In the genomic region with DNA sequence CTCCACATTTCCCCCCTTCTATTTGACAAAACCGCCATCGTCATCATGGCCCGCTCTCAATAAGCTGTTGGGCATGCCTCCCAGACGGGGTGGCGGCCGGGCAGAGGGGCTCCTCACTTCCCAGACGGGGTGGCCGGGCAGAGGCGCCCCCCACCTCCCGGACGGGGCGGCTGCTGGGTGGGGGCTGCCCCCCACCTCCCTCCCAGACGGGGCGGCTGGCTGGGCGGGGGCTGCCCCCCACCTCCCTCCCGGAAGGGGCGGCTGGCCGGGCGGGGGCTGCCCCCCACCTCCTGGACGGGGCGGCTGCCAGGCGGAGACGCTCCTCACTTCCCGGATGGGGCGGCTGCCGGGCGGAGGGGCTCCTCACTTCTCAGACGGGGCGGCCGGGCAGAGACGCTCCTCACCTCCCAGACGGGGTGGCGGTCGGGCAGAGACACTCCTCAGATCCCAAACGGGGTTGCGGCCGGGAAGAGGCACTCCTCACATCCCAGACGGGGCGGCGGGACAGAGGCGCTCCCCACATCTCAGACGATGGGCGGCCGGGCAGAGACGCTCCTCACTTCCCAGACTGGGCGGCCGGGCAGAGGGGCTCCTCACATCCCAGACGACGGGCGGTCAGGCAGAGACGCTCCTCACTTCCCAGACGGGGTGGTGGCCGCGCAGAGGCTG, we compare ENCODE assay signal across 2 cellular contexts. TPM values are rescaled to one million over a fixed set of nuclear protein-coding genes. Genes with fewer than 3 reads are reported as not detected.
"Had no signal": no experiment of that assay in that cellular context is flagged by ENCODE, and none has a peak within 500 bp of the region (broad histone marks: within the 10 kb centered on the region; RNA-seq: fewer than 3 reads in every experiment).

No MANE protein-coding gene starts in this region.

RNA-seq across cellular contexts. Expression of gene TIGD4, which starts 14.3 kb away (rescaled TPM):
- total RNA-seq: lung microvascular endothelial cell, mesenteric fat pad had no signal
